Comparison of ENCODE assay signal across 8 cellular contexts in the genomic region with DNA sequence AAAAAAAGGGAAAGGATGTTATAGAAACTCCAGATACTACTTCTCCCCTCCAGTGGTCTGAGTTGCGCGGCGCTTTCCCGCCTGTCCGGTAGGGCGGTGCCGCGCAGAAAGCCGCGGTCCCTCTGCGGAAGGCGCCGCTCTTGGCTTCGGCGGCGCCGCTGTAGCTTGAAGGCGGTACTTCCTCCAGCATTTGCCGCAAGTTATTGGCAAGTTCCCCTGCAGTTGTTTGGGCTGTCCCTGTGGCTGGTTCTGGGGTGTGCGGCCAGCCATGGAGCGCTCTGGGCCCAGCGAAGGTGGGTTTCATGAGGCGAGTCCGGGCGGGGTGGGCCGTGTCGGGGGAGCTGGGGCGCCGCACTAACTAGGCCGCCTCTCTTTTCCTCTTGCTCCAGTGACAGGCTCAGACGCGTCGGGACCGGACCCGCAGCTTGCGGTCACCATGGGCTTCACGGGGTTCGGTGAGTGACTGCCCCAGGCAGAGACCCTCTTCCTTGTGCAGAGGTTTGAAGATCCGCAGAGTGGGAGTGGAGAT.
A peak's percentile ranks its signal among the peaks of the same experiment; 100 is the strongest.
DNase-seq lines count a peak whose midpoint lies in the region; ATAC-seq and TF ChIP-seq lines count a peak whose summit lies in the region.
"Not testable (repeated sequence)": the region's sequence is repeated elsewhere in the genome, so short reads cannot be mapped to it uniquely, and the experiment has no call there.

A gene (plus strand): TSS at position 219 of the 529 bp plus-strand sequence. CDS start 50 bp downstream, at position 269.

- peak; percentile 58 for TF ChIP-seq CTCF in AG09319 (IDR thresholded peaks at IDR 0.05; ENCODE audit: low read depth, low read length)

- peak; percentile 70 for TF ChIP-seq POLR2A in GM18951 (IDR thresholded peaks at IDR 0.05; ENCODE audit: extremely low read depth, insufficient read depth, insufficient read length)

- not testable (repeated sequence) for H3K9me3 Mint-ChIP-seq in central memory CD8-positive, alpha-beta T cell

- peak; percentile 99 for ATAC-seq in HG03196 (IDR thresholded peaks at IDR 0.05; ENCODE audit: unreplicated experiment)
- ATAC-seq in central memory CD8-positive, alpha-beta T cell (replicated peaks; ENCODE audit: extremely low read depth, poor library complexity, severe bottlenecking), result peak; percentile 96

- DNase-seq in AG09319 (ENCODE audit: extremely low read depth, low read depth), result peak; percentile 69
- DNase-seq in NCI-H345 (lab: John Stamatoyannopoulos, UW), result peak; percentile 88
- DNase-seq in activated CD4-positive, CD25-positive, alpha-beta regulatory T cell (lab: John Stamatoyannopoulos, UW), result peak; percentile 40 to 67 (median 52)
- peak; percentile 55 to 58 for DNase-seq in central memory CD8-positive, alpha-beta T cell (ENCODE audit: low spot score in 2 of 2)
- DNase-seq in islet precursor cell, result peak; percentile 95
- DNase-seq in stimulated activated CD4-positive, alpha-beta T cell treated with anti-CD3 and anti-CD28 coated beads, Interleukin-15, amount 100 ng/mL, for 1 hour (ENCODE audit: low read depth in 1 of 2, low spot score in 1 of 2), result peak; percentile 57 to 69

- not testable (repeated sequence) for H3K27me3 Mint-ChIP-seq in central memory CD8-positive, alpha-beta T cell

- peaks cover 26% of the 10 kb centered on the region for H3K36me3 Mint-ChIP-seq in central memory CD8-positive, alpha-beta T cell (ENCODE audit: insufficient read depth)

- peak within 1 kb of the TSS; percentile 93 for H3K4me3 Mint-ChIP-seq in central memory CD8-positive, alpha-beta T cell

- peak within 1 kb of the TSS; percentile 91 for H3K27ac Mint-ChIP-seq in central memory CD8-positive, alpha-beta T cell (ENCODE audit: low read depth)

- in situ Hi-C loops in GM18951 (cut with MboI; ENCODE audit: low sequenced_read_pairs, unreplicated experiment), result not testable (repeated sequence)

- H3K4me1 Mint-ChIP-seq in central memory CD8-positive, alpha-beta T cell, result not testable (repeated sequence)

Comparison
In these comparisons a context has a peak if more than half of its experiments do, and no peak if none do; other contexts are left out.
1. Peak in every context shown above with its lines: DNase-seq and ATAC-seq.